ENCODE assay signal across 1 cellular context in genomic region chr3:141360888-141361598, GRCh38.
TF ChIP-seq lines count a peak whose summit lies in the region.

No MANE protein-coding gene starts in this region.

TF ChIP-seq in GM23338, 12 proteins besides CTCF, POLR2A, EP300 and RAD21 (continued from another document):
- TF ChIP-seq CREB1 (CRISPR knock-in tag; IDR thresholded peaks at IDR 0.05; ENCODE audit: low read depth) = no peak
